In genomic region chr13:109857803-109858202, GRCh38 we compare ENCODE assay signal across 27 cellular contexts.
"Had no signal": no experiment of that assay in that cellular context is flagged by ENCODE, and none has a peak within 500 bp of the region (broad histone marks: within the 10 kb centered on the region; RNA-seq: fewer than 3 reads in every experiment).

No MANE protein-coding gene starts in this region.

- H3K9me3 Mint-ChIP-seq: immature natural killer cell, neural crest cell had no signal

- H3K9ac ChIP-seq: parathyroid adenoma had no signal

- DNase-seq: dorsolateral prefrontal cortex; effector CD4-positive, alpha-beta T cell; esophagus squamous epithelium; foreskin melanocyte; glutamatergic neuron; heart right ventricle; hippocampal formation; immature natural killer cell; left ventricle myocardium superior; lower lobe of right lung; mesenchymal stem cell; mucosa of descending colon; naive B cell; stimulated activated CD4-positive, alpha-beta T cell treated with anti-CD3 and anti-CD28 coated beads, Interleukin-2, amount 100 ng/mL, for 24 hours; stimulated activated CD4-positive, alpha-beta T cell treated with anti-CD3 and anti-CD28 coated beads, Interleukin-4, amount 100 ng/mL, for 24 hours; stimulated activated naive CD4-positive, alpha-beta T cell treated with Interleukin-2 at 50 U/mL for 16 hours; thyroid gland had no signal

- H3K27me3 ChIP-seq: right atrium auricular region, thyroid gland, vagina had no signal

- H3K4me1 ChIP-seq: parathyroid adenoma, prostate gland, right atrium auricular region, stomach, vagina had no signal

- H3K36me3 Mint-ChIP-seq: immature natural killer cell; mesothelial cell of epicardium; naive B cell; natural killer cell treated with Interleukin-12 subunit alpha and Interleukin-12 subunit beta and Interleukin-15 and Interleukin-18, amount 100 ng/mL, for 72 hours; stimulated activated effector memory CD8-positive, alpha-beta T cell treated with anti-CD3 and anti-CD28 coated beads, Interleukin-12 subunit alpha, Interleukin-12 subunit beta, amount 100 ng/mL, for 72 hours had no signal

- H3K4me1 Mint-ChIP-seq: immature natural killer cell; naive B cell; neural crest cell; stimulated activated effector memory CD8-positive, alpha-beta T cell treated with anti-CD3 and anti-CD28 coated beads, Interleukin-12 subunit alpha, Interleukin-12 subunit beta, amount 100 ng/mL, for 72 hours had no signal

- H3K36me3 ChIP-seq: esophagus squamous epithelium, heart right ventricle, lower lobe of right lung, prostate gland, right atrium auricular region, stomach, thyroid gland, vagina had no signal

- H3K27ac Mint-ChIP-seq: immature natural killer cell; mesothelial cell of epicardium; naive B cell; natural killer cell treated with Interleukin-12 subunit alpha and Interleukin-12 subunit beta and Interleukin-15 and Interleukin-18, amount 100 ng/mL, for 72 hours; stimulated activated effector memory CD8-positive, alpha-beta T cell treated with anti-CD3 and anti-CD28 coated beads, Interleukin-12 subunit alpha, Interleukin-12 subunit beta, amount 100 ng/mL, for 72 hours had no signal

- H3K79me2 ChIP-seq: parathyroid adenoma had no signal

- H3K27ac ChIP-seq: dorsolateral prefrontal cortex, esophagus squamous epithelium, heart right ventricle, lower lobe of right lung, parathyroid adenoma, prostate gland, right atrium auricular region, stomach, thyroid gland, vagina had no signal

- ATAC-seq: heart right ventricle; left ventricle myocardium superior; lower lobe of right lung; mucosa of descending colon; natural killer cell treated with Interleukin-12 subunit alpha and Interleukin-12 subunit beta and Interleukin-15 and Interleukin-18, amount 100 ng/mL, for 72 hours; sciatic nerve; stimulated activated effector memory CD8-positive, alpha-beta T cell treated with anti-CD3 and anti-CD28 coated beads, Interleukin-12 subunit alpha, Interleukin-12 subunit beta, amount 100 ng/mL, for 72 hours had no signal

- H3K4me3 ChIP-seq: dorsolateral prefrontal cortex, esophagus squamous epithelium, heart right ventricle, lower lobe of right lung, mucosa of descending colon, prostate gland, right atrium auricular region, stomach, thyroid gland, vagina had no signal

- H3K9me3 ChIP-seq: esophagus squamous epithelium, heart right ventricle, lower lobe of right lung, mucosa of descending colon, prostate gland, right atrium auricular region, stomach, thyroid gland, vagina had no signal

- H3K4me3 Mint-ChIP-seq: immature natural killer cell; mesothelial cell of epicardium; naive B cell; natural killer cell treated with Interleukin-12 subunit alpha and Interleukin-12 subunit beta and Interleukin-15 and Interleukin-18, amount 100 ng/mL, for 72 hours; neural crest cell; stimulated activated effector memory CD8-positive, alpha-beta T cell treated with anti-CD3 and anti-CD28 coated beads, Interleukin-12 subunit alpha, Interleukin-12 subunit beta, amount 100 ng/mL, for 72 hours had no signal

- H2AFZ ChIP-seq: parathyroid adenoma had no signal
